In genomic region chr1:185674201-185674600, GRCh38 we compare ENCODE assay signal across 1 cellular context.
TF ChIP-seq lines count a peak whose summit lies in the region.

No MANE protein-coding gene starts in this region.

TF ChIP-seq in HepG2, 621 proteins besides CTCF, POLR2A, EP300 and RAD21 (continued from another document and continues in another):
- 0 out of 2 replicates have a peak, but pooled peaks have one; percentile 36 for TF ChIP-seq ZNF280D (CRISPR knock-in tag; IDR thresholded peaks at IDR 0.05)
- TF ChIP-seq JARID2 (CRISPR knock-in tag; IDR thresholded peaks at IDR 0.05; ENCODE audit: insufficient replicate concordance), result no peak
- peak; percentile 71; the same call in 1 of the 2 replicates for TF ChIP-seq TBX3 (IDR thresholded peaks at IDR 0.05; ENCODE audit: borderline replicate concordance)
- TF ChIP-seq JUNB (CRISPR knock-in tag; IDR thresholded peaks at IDR 0.05; ENCODE audit: borderline replicate concordance), result no peak
- peak; percentile 99 for TF ChIP-seq ZNF710 (CRISPR knock-in tag; IDR thresholded peaks at IDR 0.05; ENCODE audit: borderline replicate concordance)
- TF ChIP-seq HDAC1 (CRISPR knock-in tag; IDR thresholded peaks at IDR 0.05), result peak; percentile 33; the same call in 1 of the 2 replicates
- peak; percentile 56; the same call in 1 of the 2 replicates for TF ChIP-seq SMAD3 (CRISPR knock-in tag; IDR thresholded peaks at IDR 0.05)
- TF ChIP-seq ESRRA (CRISPR knock-in tag; IDR thresholded peaks at IDR 0.05; ENCODE audit: low read depth), result no peak
- TF ChIP-seq NFKBIZ (CRISPR knock-in tag; IDR thresholded peaks at IDR 0.05), result 0 out of 2 replicates have a peak, but pooled peaks have one; percentile 30
- TF ChIP-seq DZIP1 (CRISPR knock-in tag; IDR thresholded peaks at IDR 0.05), result no peak
- TF ChIP-seq ERF (CRISPR knock-in tag; IDR thresholded peaks at IDR 0.05), result peak; percentile 93
- no peak for TF ChIP-seq AGO1 (IDR thresholded peaks at IDR 0.05; ENCODE audit: low read depth, low read length, poor library complexity, severe bottlenecking)
- no peak for TF ChIP-seq CHD4 (IDR thresholded peaks at IDR 0.05; ENCODE audit: borderline replicate concordance, low read length)
- peak; percentile 91 for TF ChIP-seq ZNF362 (CRISPR knock-in tag; IDR thresholded peaks at IDR 0.05; ENCODE audit: borderline replicate concordance)
- TF ChIP-seq PITX1 (CRISPR knock-in tag; IDR thresholded peaks at IDR 0.05), result peak; percentile 89
- TF ChIP-seq SOX13 (IDR thresholded peaks at IDR 0.05), result peak; percentile 97
- peak in 1 of 2 experiments; percentile 100; a peak in 2 of 4 replicates for TF ChIP-seq SOX13 (CRISPR knock-in tag; conservative IDR thresholded peaks at IDR 0.05 in 1 of 2, IDR thresholded peaks at IDR 0.05 in 1 of 2)
- peak; percentile 96 for TF ChIP-seq BCL6 (CRISPR knock-in tag; IDR thresholded peaks at IDR 0.05)
- no peak for TF ChIP-seq FOXP1 (IDR thresholded peaks at IDR 0.05)
- peak; percentile 91 for TF ChIP-seq FOXP1 (CRISPR knock-in tag; IDR thresholded peaks at IDR 0.05)
- TF ChIP-seq ZNF549 (CRISPR knock-in tag; IDR thresholded peaks at IDR 0.05), result no peak
- TF ChIP-seq BRD4 (CRISPR knock-in tag; IDR thresholded peaks at IDR 0.05), result no peak
- peak; percentile 32; the same call in 1 of the 2 replicates for TF ChIP-seq NR2C2 (CRISPR knock-in tag; IDR thresholded peaks at IDR 0.05; ENCODE audit: borderline replicate concordance)
- no peak for TF ChIP-seq SATB2 (CRISPR knock-in tag; IDR thresholded peaks at IDR 0.05)
- TF ChIP-seq ZMAT3 (CRISPR knock-in tag; conservative IDR thresholded peaks at IDR 0.05), result 0 out of 2 replicates have a peak, but pooled peaks have one; percentile 42
- TF ChIP-seq SMYD3 (CRISPR knock-in tag; IDR thresholded peaks at IDR 0.05), result no peak
- TF ChIP-seq REST (IDR thresholded peaks at IDR 0.05; ENCODE audit: borderline replicate concordance in 1 of 2, low read depth in 1 of 2, low read length in 2 of 2), result 0 out of 4 replicates have a peak, but pooled peaks of 1 of the 2 experiments have one; percentile 44
- TF ChIP-seq ZFP91 (CRISPR knock-in tag; IDR thresholded peaks at IDR 0.05; ENCODE audit: borderline replicate concordance), result peak; percentile 26; the same call in 1 of the 2 replicates
- 0 out of 2 replicates have a peak, but pooled peaks have one; percentile 42 for TF ChIP-seq NR2F2 (IDR thresholded peaks at IDR 0.05; ENCODE audit: borderline replicate concordance, low read depth)
- TF ChIP-seq ZBTB20 (CRISPR knock-in tag; IDR thresholded peaks at IDR 0.05; ENCODE audit: borderline replicate concordance, low read depth), result peak; percentile 69; the same call in 1 of the 2 replicates
- TF ChIP-seq RNF219 (CRISPR knock-in tag; IDR thresholded peaks at IDR 0.05), result 0 out of 2 replicates have a peak, but pooled peaks have one; percentile 67
- peak; percentile 80; the same call in 1 of the 2 replicates for TF ChIP-seq ZNF281 (CRISPR knock-in tag; IDR thresholded peaks at IDR 0.05; ENCODE audit: borderline replicate concordance)
- TF ChIP-seq ZGPAT (CRISPR knock-in tag; IDR thresholded peaks at IDR 0.05), result peak; percentile 87
- peak; percentile 57 for TF ChIP-seq TEAD3 (CRISPR knock-in tag; optimal IDR thresholded peaks at IDR 0.05; ENCODE audit: borderline replicate concordance)
- peak; percentile 78 for TF ChIP-seq FOSL2 (CRISPR knock-in tag; IDR thresholded peaks at IDR 0.05)
- no peak for TF ChIP-seq RARG (CRISPR knock-in tag; IDR thresholded peaks at IDR 0.05; ENCODE audit: low read depth)
- TF ChIP-seq ZMYM4 (CRISPR knock-in tag; IDR thresholded peaks at IDR 0.05), result peak; percentile 66
